Comparison of ENCODE assay signal across 1 cellular context in genomic region chr13:45119469-45119989, GRCh38.
TF ChIP-seq lines count a peak whose summit lies in the region.

No MANE protein-coding gene starts in this region.

TF ChIP-seq in GM12878, 131 proteins besides CTCF, POLR2A, EP300 and RAD21 (continued from another document):
- no peak for TF ChIP-seq ZNF592 (IDR thresholded peaks at IDR 0.05)
- TF ChIP-seq POLR2AphosphoS2 (IDR thresholded peaks at IDR 0.05; ENCODE audit: low read depth, low read length): no peak
- no peak for TF ChIP-seq SMC3 (IDR thresholded peaks at IDR 0.05; ENCODE audit: borderline replicate concordance, low read length)
- TF ChIP-seq RELA (IDR thresholded peaks at IDR 0.05; ENCODE audit: borderline replicate concordance, partially characterized antibody): no peak
- TF ChIP-seq GATAD2B (conservative IDR thresholded peaks at IDR 0.05; ENCODE audit: low read depth): no peak
- TF ChIP-seq NFXL1 (IDR thresholded peaks at IDR 0.05; ENCODE audit: borderline replicate concordance): no peak
- no peak for TF ChIP-seq TCF3 (IDR thresholded peaks at IDR 0.05; ENCODE audit: borderline replicate concordance, insufficient read depth, low read depth, low read length)
- TF ChIP-seq STAT1 (conservative IDR thresholded peaks at IDR 0.05): no peak
- 0 out of 2 replicates have a peak, but pooled peaks have one; percentile 61 for TF ChIP-seq CREB1 (IDR thresholded peaks at IDR 0.05; ENCODE audit: low read depth)
- TF ChIP-seq TARDBP (IDR thresholded peaks at IDR 0.05; ENCODE audit: borderline replicate concordance): no peak
- TF ChIP-seq MXI1 (IDR thresholded peaks at IDR 0.05; ENCODE audit: low read depth, low read length): no peak
- TF ChIP-seq DPF2 (IDR thresholded peaks at IDR 0.05): no peak
- TF ChIP-seq KDM1A (IDR thresholded peaks at IDR 0.05; ENCODE audit: borderline replicate concordance): no peak
- peak; percentile 37; the same call in 1 of the 2 replicates for TF ChIP-seq MTA2 (IDR thresholded peaks at IDR 0.05; ENCODE audit: low read depth)
- TF ChIP-seq KLF5 (IDR thresholded peaks at IDR 0.05; ENCODE audit: partially characterized antibody): no peak
- TF ChIP-seq PKNOX1 (IDR thresholded peaks at IDR 0.05): 0 out of 2 replicates have a peak, but pooled peaks have one; percentile 7
- TF ChIP-seq YBX1 (IDR thresholded peaks at IDR 0.05): no peak
- no peak for TF ChIP-seq ZBTB33 (IDR thresholded peaks at IDR 0.05)
- TF ChIP-seq NBN (IDR thresholded peaks at IDR 0.05): peak; percentile 77
- TF ChIP-seq NR2C2 (IDR thresholded peaks at IDR 0.05; ENCODE audit: borderline replicate concordance, control insufficient read depth, insufficient read length, low read depth): no peak
- no peak for TF ChIP-seq ZBED1 (IDR thresholded peaks at IDR 0.05; ENCODE audit: borderline replicate concordance)
- TF ChIP-seq TCF7 (IDR thresholded peaks at IDR 0.05; ENCODE audit: borderline replicate concordance): peak; percentile 97
- TF ChIP-seq CEBPZ (IDR thresholded peaks at IDR 0.05; ENCODE audit: low read depth, low read length): no peak
- 0 out of 2 replicates have a peak, but pooled peaks have one; percentile 22 for TF ChIP-seq TAF1 (IDR thresholded peaks at IDR 0.05; ENCODE audit: borderline replicate concordance, low read depth, low read length)
- TF ChIP-seq MEF2B (IDR thresholded peaks at IDR 0.05; ENCODE audit: partially characterized antibody, poor library complexity, severe bottlenecking): no peak
- peak; percentile 82 for TF ChIP-seq SPI1 (IDR thresholded peaks at IDR 0.05; ENCODE audit: borderline replicate concordance, insufficient read depth, low read depth, low read length)
- no peak for TF ChIP-seq E4F1 (IDR thresholded peaks at IDR 0.05; ENCODE audit: borderline replicate concordance, partially characterized antibody)
- TF ChIP-seq IRF3 (IDR thresholded peaks at IDR 0.05): no peak
